In genomic region chr20:36861875-36862801, GRCh38 we compare ENCODE assay signal across 8 cellular contexts. TPM values are rescaled to one million over a fixed set of nuclear protein-coding genes. Genes with fewer than 3 reads are reported as not detected.
A peak's percentile ranks its signal among the peaks of the same experiment; 100 is the strongest.
DNase-seq lines count a peak whose midpoint lies in the region; ATAC-seq and TF ChIP-seq lines count a peak whose summit lies in the region.

No MANE protein-coding gene starts in this region.

- H3K4me1 Mint-ChIP-seq in stimulated activated effector memory CD8-positive, alpha-beta T cell treated with anti-CD3 and anti-CD28 coated beads, Interleukin-12 subunit alpha, Interleukin-12 subunit beta, amount 100 ng/mL, for 72 hours, result peaks cover 15% of the 10 kb centered on the region

- DNase-seq in AG09319 (ENCODE audit: extremely low read depth, low read depth), result peak; percentile 48
- DNase-seq in H7, result peak; percentile 82
- DNase-seq in stimulated activated effector memory CD8-positive, alpha-beta T cell treated with anti-CD3 and anti-CD28 coated beads, Interleukin-12 subunit alpha, Interleukin-12 subunit beta, amount 100 ng/mL, for 72 hours (ENCODE audit: low spot score in 2 of 2), result no peak

- H3K36me3 ChIP-seq in H7 (replicated peaks; ENCODE audit: control insufficient read depth, insufficient read depth, low read length), result peaks cover 3% of the 10 kb centered on the region

- peak overlapping the region; percentile 66 for H3K4me3 ChIP-seq in H7 (ENCODE audit: insufficient read depth, low read depth, low read length)

- H3K27ac ChIP-seq in cingulate gyrus (ENCODE audit: low read depth, low read length) (peak overlapping the region; percentile 88), layer of hippocampus (ENCODE audit: low read depth, low read length) (peak overlapping the region; percentile 89)

- H3K9me3 Mint-ChIP-seq in stimulated activated effector memory CD8-positive, alpha-beta T cell treated with anti-CD3 and anti-CD28 coated beads, Interleukin-12 subunit alpha, Interleukin-12 subunit beta, amount 100 ng/mL, for 72 hours, result no peaks in the 10 kb centered on the region

- no peaks in the 10 kb centered on the region for H3K36me3 Mint-ChIP-seq in stimulated activated effector memory CD8-positive, alpha-beta T cell treated with anti-CD3 and anti-CD28 coated beads, Interleukin-12 subunit alpha, Interleukin-12 subunit beta, amount 100 ng/mL, for 72 hours

- peak overlapping the region; percentile 48 for H3K4me3 Mint-ChIP-seq in stimulated activated effector memory CD8-positive, alpha-beta T cell treated with anti-CD3 and anti-CD28 coated beads, Interleukin-12 subunit alpha, Interleukin-12 subunit beta, amount 100 ng/mL, for 72 hours

- ATAC-seq in stimulated activated effector memory CD8-positive, alpha-beta T cell treated with anti-CD3 and anti-CD28 coated beads, Interleukin-12 subunit alpha, Interleukin-12 subunit beta, amount 100 ng/mL, for 72 hours, result no peak
- ATAC-seq in GM18873 (IDR thresholded peaks at IDR 0.05; ENCODE audit: low FRiP score, unreplicated experiment), result no peak
- no peak for ATAC-seq in HG03196 (IDR thresholded peaks at IDR 0.05; ENCODE audit: unreplicated experiment)

- TF ChIP-seq CTCF in AG09319 (IDR thresholded peaks at IDR 0.05; ENCODE audit: low read depth, low read length), result no peak

- H3K27ac Mint-ChIP-seq in stimulated activated effector memory CD8-positive, alpha-beta T cell treated with anti-CD3 and anti-CD28 coated beads, Interleukin-12 subunit alpha, Interleukin-12 subunit beta, amount 100 ng/mL, for 72 hours, result no peak overlapping the region

- H3K27me3 ChIP-seq in H7 (ENCODE audit: control insufficient read depth, insufficient read depth, low read length) (peaks cover 8% of the 10 kb centered on the region; the same call in 1 of the 2 replicates), layer of hippocampus (ENCODE audit: control insufficient read depth, insufficient read depth, low read length) (no peaks in the 10 kb centered on the region)

TF ChIP-seq in PFSK-1, 5 proteins besides CTCF, POLR2A, EP300 and RAD21:
- peak in 1 of 2 experiments; percentile 68; a peak in 1 of 4 replicates for TF ChIP-seq REST (IDR thresholded peaks at IDR 0.05; ENCODE audit: insufficient read depth in 1 of 2, low read depth in 2 of 2, low read length in 2 of 2)
- peak; percentile 89; the same call in 1 of the 2 replicates for TF ChIP-seq SIN3A (IDR thresholded peaks at IDR 0.05; ENCODE audit: borderline replicate concordance, insufficient read depth, low read length)
- peak; percentile 49 for TF ChIP-seq FOXP2 (optimal IDR thresholded peaks at IDR 0.05; ENCODE audit: borderline replicate concordance, extremely low read depth, extremely low read length, insufficient read depth)
- peak; percentile 88 for TF ChIP-seq POLR2AphosphoS5 (IDR thresholded peaks at IDR 0.05; ENCODE audit: low read depth, low read length)
- TF ChIP-seq TAF1 (IDR thresholded peaks at IDR 0.05; ENCODE audit: borderline replicate concordance, insufficient read depth, low read length), result peak; percentile 94

RNA-seq across cellular contexts. Expression of gene TLDC2, which starts 13.8 kb away (rescaled TPM):
- total RNA-seq in H7 (2014; rRNA removed; shearing (Covaris generic)), result 0.31 and 0.44 TPM in 2 replicates
- not detected for polyA plus RNA-seq in PFSK-1 (2012; ENCODE audit: insufficient read length, low read depth)

Comparison
In these comparisons a context has a peak if more than half of its experiments do, and no peak if none do; other contexts are left out.
1. DNase-seq: peak in AG09319 (single experiment) and H7 (single experiment); none in stimulated activated effector memory CD8-positive, alpha-beta T cell treated with anti-CD3 and anti-CD28 coated beads, Interleukin-12 subunit alpha, Interleukin-12 subunit beta, amount 100 ng/mL, for 72 hours (0 of 2).